ENCODE assay signal across 9 cellular contexts in the genomic region with DNA sequence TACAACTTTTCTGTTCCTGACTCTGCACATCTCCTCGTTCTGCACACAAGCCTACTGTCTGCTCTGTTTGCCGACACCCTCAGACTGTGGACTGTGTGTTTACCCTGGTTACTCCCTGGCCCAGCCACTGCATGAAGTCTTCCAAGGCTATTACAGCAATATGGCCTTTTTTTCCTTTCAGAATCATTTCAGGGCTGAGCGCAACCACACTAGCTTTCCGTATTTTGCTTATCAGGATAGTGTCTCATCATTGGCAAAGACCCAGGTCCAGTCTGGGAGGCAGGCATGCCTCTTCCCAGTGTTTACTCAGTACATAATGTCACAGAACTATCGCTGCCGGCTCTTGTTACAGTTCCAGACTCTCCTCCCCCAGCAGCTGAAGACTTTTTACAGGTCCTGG. TPM values are rescaled to one million over a fixed set of nuclear protein-coding genes. Genes with fewer than 3 reads are reported as not detected.
DNase-seq lines count a peak whose midpoint lies in the region; ATAC-seq and TF ChIP-seq lines count a peak whose summit lies in the region.
"Had no signal": no experiment of that assay in that cellular context is flagged by ENCODE, and none has a peak within 500 bp of the region (broad histone marks: within the 10 kb centered on the region; RNA-seq: fewer than 3 reads in every experiment).

No MANE protein-coding gene starts in this region.

- no peak overlapping the region; the same call in 1 of the 2 replicates for H3K27ac ChIP-seq in HEK293 (ENCODE audit: extremely low read depth, low read depth, low read length)
- peak overlapping the region in 4 of 5 donors; percentile 49 to 71 (median 64) for H3K27ac ChIP-seq in adrenal gland
- no peak overlapping the region for H3K27ac ChIP-seq in gastrocnemius medialis
- H3K27ac ChIP-seq in spleen = peak overlapping the region in 1 of 8 donors; percentile 11
- no peak overlapping the region for H3K27ac ChIP-seq in CD8-positive, alpha-beta memory T cell (ENCODE audit: low read depth, low read length)

- DNase-seq in adrenal gland (peak; percentile 82 to 94 (median 92)), left colon (peak; percentile 58 to 76), gastrocnemius medialis (peak; percentile 16 to 27), NCI-H146 treated with DMSO at 0.1 percent for 48 hours (lab: John Stamatoyannopoulos, UW; ENCODE audit: unreplicated experiment) (no peak), spleen (no peak)
- no peak for DNase-seq in CD8-positive, alpha-beta memory T cell

- WGBS in adrenal gland, 4 donors = 8 to 28% (median 13%) methylated on average over 6 of the region's 6 CpGs
- WGBS in spleen, 5 donors = 51 to 64% (median 62%) methylated on average over 6 of the region's 6 CpGs

- no peaks in the 10 kb centered on the region for H3K36me3 Mint-ChIP-seq in CD8-positive, alpha-beta memory T cell

- TF ChIP-seq CTCF in HEK293 (tag by site-specific recombination; IDR thresholded peaks at IDR 0.05) = no peak
- TF ChIP-seq CTCF in adrenal gland (IDR thresholded peaks at IDR 0.05) = no peak
- TF ChIP-seq CTCF in gastrocnemius medialis (IDR thresholded peaks at IDR 0.05 in 4 of 5, conservative IDR thresholded peaks at IDR 0.05 in 1 of 5) = no peak
- no peak for TF ChIP-seq CTCF in spleen (IDR thresholded peaks at IDR 0.05 in 8 of 11, conservative IDR thresholded peaks at IDR 0.05 in 3 of 11)

- H3K4me3 ChIP-seq in HEK293 (ENCODE audit: low read depth, low read length) = no peak overlapping the region
- no peak overlapping the region for H3K4me3 ChIP-seq in adrenal gland
- H3K4me3 ChIP-seq in gastrocnemius medialis = no peak overlapping the region
- H3K4me3 ChIP-seq in spleen = no peak overlapping the region
- no peak overlapping the region for H3K4me3 ChIP-seq in CD8-positive, alpha-beta memory T cell (ENCODE audit: low read length)

- CTCF ChIA-PET in HEK293 (lab: Yijun Ruan, JAX) = interaction anchor here (2.7 kb wide), 1 partner anchor 36 kb away, joined by 10 read pairs; no protein-coding TSS in a partner anchor
- CTCF ChIA-PET in CD8-positive, alpha-beta memory T cell (lab: Charles Lee) = no interaction called here

- intact Hi-C loops in adrenal gland (cut with DNase I) = no loop called here
- intact Hi-C loops in left colon (cut with DNase I, micrococcal nuclease) = no loop called here
- intact Hi-C loops in gastrocnemius medialis (cut with DNase I; ENCODE audit: low total_unique reads) = no loop called here
- intact Hi-C loops in spleen (cut with DNase I; ENCODE audit: low total_unique reads) = no loop called here

- in situ Hi-C loops in gastrocnemius medialis (cut with MboI; ENCODE audit: low sequenced_read_pairs in 4 of 4) = loop anchor here in 2 of 4 donors (25.0 kb wide), 1 partner anchor 96 kb away; no protein-coding TSS in a partner anchor

- no peaks in the 10 kb centered on the region for H3K27me3 ChIP-seq in adrenal gland
- H3K27me3 ChIP-seq in gastrocnemius medialis = no peaks in the 10 kb centered on the region
- H3K27me3 ChIP-seq in spleen (replicated peaks in 1 of 7) = no peaks in the 10 kb centered on the region
- H3K27me3 ChIP-seq in CD8-positive, alpha-beta memory T cell (ENCODE audit: insufficient read depth, low read length, poor library complexity, severe bottlenecking) = no peaks in the 10 kb centered on the region

- no peaks in the 10 kb centered on the region for H3K27me3 Mint-ChIP-seq in CD8-positive, alpha-beta memory T cell

- H3K27ac Mint-ChIP-seq in CD8-positive, alpha-beta memory T cell = no peak overlapping the region
- H3K27ac Mint-ChIP-seq: WTC11 had no signal

- POLR2A ChIA-PET in HEK293 (lab: Yijun Ruan, JAX) = no interaction called here
- POLR2A ChIA-PET in CD8-positive, alpha-beta memory T cell (lab: Charles Lee) = no interaction called here

- peak in 1 of 2 donors; percentile 36 for TF ChIP-seq POLR2A in adrenal gland (IDR thresholded peaks at IDR 0.05)
- no peak for TF ChIP-seq POLR2A in gastrocnemius medialis (IDR thresholded peaks at IDR 0.05)
- TF ChIP-seq POLR2A in spleen (IDR thresholded peaks at IDR 0.05) = no peak

- H3K4me1 ChIP-seq in HEK293 (ENCODE audit: control insufficient read depth, insufficient read depth, low read length) = peaks cover 10% of the 10 kb centered on the region
- H3K4me1 ChIP-seq in adrenal gland (replicated peaks in 1 of 2) = peaks cover 0 to 10% of the 10 kb centered on the region in 2 donors
- no peaks in the 10 kb centered on the region for H3K4me1 ChIP-seq in gastrocnemius medialis
- H3K4me1 ChIP-seq in spleen = peaks cover 0 to 5% (median 0%) of the 10 kb centered on the region in 6 donors
- no peaks in the 10 kb centered on the region for H3K4me1 ChIP-seq in CD8-positive, alpha-beta memory T cell (ENCODE audit: insufficient read depth, low read length)

- H3K9me3 ChIP-seq in HEK293 (ENCODE audit: control insufficient read depth, insufficient read depth, low read depth, low read length) (no peaks in the 10 kb centered on the region), adrenal gland (replicated peaks in 1 of 3) (no peaks in the 10 kb centered on the region), gastrocnemius medialis (no peaks in the 10 kb centered on the region), spleen (no peaks in the 10 kb centered on the region)
- H3K9me3 ChIP-seq in CD8-positive, alpha-beta memory T cell (ENCODE audit: low read length) = no peaks in the 10 kb centered on the region

- ATAC-seq in left colon (peak; percentile 96), gastrocnemius medialis (peak; percentile 51 to 68), GM21717 (IDR thresholded peaks at IDR 0.05; ENCODE audit: unreplicated experiment) (no peak)
- ATAC-seq: WTC11 had no signal

- H3K4me1 Mint-ChIP-seq in CD8-positive, alpha-beta memory T cell = no peaks in the 10 kb centered on the region

- peaks cover 0 to 6% (median 4%) of the 10 kb centered on the region in 5 donors for H3K9me3 Mint-ChIP-seq in CD8-positive, alpha-beta memory T cell

- no peak overlapping the region for H3K4me3 Mint-ChIP-seq in CD8-positive, alpha-beta memory T cell
- H3K4me3 Mint-ChIP-seq: WTC11 had no signal

- no peaks in the 10 kb centered on the region for H3K36me3 ChIP-seq in HEK293 (ENCODE audit: control insufficient read depth in 2 of 2, insufficient read depth in 1 of 2, low read length in 2 of 2)
- no peaks in the 10 kb centered on the region for H3K36me3 ChIP-seq in adrenal gland (replicated peaks in 1 of 2)
- H3K36me3 ChIP-seq in gastrocnemius medialis = no peaks in the 10 kb centered on the region
- H3K36me3 ChIP-seq in spleen = no peaks in the 10 kb centered on the region
- H3K36me3 ChIP-seq in CD8-positive, alpha-beta memory T cell (ENCODE audit: insufficient read depth, low read length) = no peaks in the 10 kb centered on the region

TF ChIP-seq in HEK293, 187 proteins besides CTCF, POLR2A, EP300 and RAD21:
- peak; percentile 43; the same call in 1 of the 2 replicates for TF ChIP-seq WT1 (tag by site-specific recombination; IDR thresholded peaks at IDR 0.05)
- TF ChIP-seq ZNF37A (tag by site-specific recombination; IDR thresholded peaks at IDR 0.05) = no peak

RNA-seq across cellular contexts. Expression of a gene that starts 10.1 kb away (rescaled TPM):
- 1 to 10 TPM in 4 of 8 donors, under 1 TPM in 4; 0.32 to 3.5 (median 1.4) TPM for total RNA-seq in adrenal gland
- polyA plus RNA-seq in adrenal gland = 1 to 10 TPM in 2 of 3 donors, under 1 TPM in 1; 0.72 to 1.9 (median 1.4) TPM
- total RNA-seq in left colon = under 1 TPM; 0.47 to 0.64 TPM
- total RNA-seq in gastrocnemius medialis = not detected
- under 1 TPM in 5 of 7 donors, not detected in 2; 0.11 to 0.92 (median 0.23) TPM for total RNA-seq in spleen
- under 1 TPM; 0.06 to 0.32 (median 0.22) TPM for polyA plus RNA-seq in spleen
- not detected for total RNA-seq in CD8-positive, alpha-beta memory T cell
- not detected for polyA plus RNA-seq in CD8-positive, alpha-beta memory T cell

Comparison
In these comparisons a context has a peak if more than half of its experiments do, and no peak if none do; other contexts are left out.
1. H3K27ac ChIP-seq: peak in adrenal gland (4 of 5); none in HEK293 (single experiment), gastrocnemius medialis (0 of 4) and CD8-positive, alpha-beta memory T cell (single experiment).
2. DNase-seq: peak in adrenal gland (7 of 7), left colon (2 of 2) and gastrocnemius medialis (2 of 2); none in NCI-H146 treated with DMSO at 0.1 percent for 48 hours (single experiment), spleen (single experiment) and CD8-positive, alpha-beta memory T cell (0 of 5).